In the genomic region with DNA sequence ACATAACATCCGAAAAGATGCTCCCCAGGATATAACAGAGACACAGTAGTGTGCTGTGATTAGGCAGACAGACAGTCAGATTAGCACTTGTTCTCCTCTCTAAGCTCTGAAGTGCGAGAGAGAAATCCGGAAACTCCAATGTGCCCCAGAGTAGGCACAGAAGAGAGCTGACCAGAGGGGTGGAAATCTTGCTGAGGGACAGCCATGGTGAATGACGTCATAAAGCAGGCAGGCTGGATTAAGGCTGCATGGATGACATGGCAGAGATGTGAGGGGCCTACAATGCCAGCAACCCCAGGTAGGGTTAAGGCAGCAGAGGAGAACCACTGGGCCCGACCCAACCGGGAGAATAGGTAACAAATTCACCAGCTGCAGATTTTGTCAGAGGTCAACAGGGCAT, we compare ENCODE assay signal across 25 cellular contexts. TPM values are rescaled to one million over a fixed set of nuclear protein-coding genes. Genes with fewer than 3 reads are reported as not detected.
A peak's percentile ranks its signal among the peaks of the same experiment; 100 is the strongest.
DNase-seq lines count a peak whose midpoint lies in the region; ATAC-seq, FAIRE-seq and TF ChIP-seq lines count a peak whose summit lies in the region.
"Had no signal": no experiment of that assay in that cellular context is flagged by ENCODE, and none has a peak within 500 bp of the region (broad histone marks: within the 10 kb centered on the region; RNA-seq: fewer than 3 reads in every experiment).

No MANE protein-coding gene starts in this region.

- no peak overlapping the region for H2AFZ ChIP-seq in HepG2 (ENCODE audit: low read length)
- H2AFZ ChIP-seq in Karpas-422 (ENCODE audit: low read length): no peak overlapping the region; the same call in 1 of the 2 replicates
- H2AFZ ChIP-seq: GM23248 had no signal

- no TSS peak for BruUV-seq in HepG2 (replicated peaks; lab: Mats Ljungman, UMichigan)

- TF ChIP-seq CTCF in HepG2 (CRISPR knock-in tag; IDR thresholded peaks at IDR 0.05) (no peak), right lobe of liver (IDR thresholded peaks at IDR 0.05) (no peak), mesothelial cell of epicardium (IDR thresholded peaks at IDR 0.05; ENCODE audit: unreplicated experiment) (no peak), nephron progenitor cell (IDR thresholded peaks at IDR 0.05) (no peak), brain microvascular endothelial cell (IDR thresholded peaks at IDR 0.05; ENCODE audit: low read depth, low read length, missing control alignments) (no peak)

- H3K9me3 ChIP-seq in HepG2 (ENCODE audit: low read length) (peaks cover 6% of the 10 kb centered on the region; the same call in 1 of the 2 replicates), right lobe of liver (no peaks in the 10 kb centered on the region), Karpas-422 (ENCODE audit: low read length) (peaks cover 6% of the 10 kb centered on the region; the same call in 1 of the 2 replicates)

- H3K9me2 ChIP-seq in Karpas-422 (replicated peaks; ENCODE audit: insufficient read depth, low read length): no peaks in the 10 kb centered on the region

- H3K36me3 Mint-ChIP-seq in mesothelial cell of epicardium (peaks cover 8% of the 10 kb centered on the region), nephron progenitor cell (ENCODE audit: low read depth) (peaks cover 6% of the 10 kb centered on the region)

- DNase-seq in HepG2 (ENCODE audit: low spot score) (no peak), right lobe of liver (no peak), Karpas-422 (no peak), mesothelial cell of epicardium (ENCODE audit: low spot score in 2 of 2, unreplicated experiment in 2 of 2) (no peak), NCI-H1105 (lab: John Stamatoyannopoulos, UW) (no peak), nephron progenitor cell (no peak), brain microvascular endothelial cell (no peak)
- DNase-seq: 8988T; CD4-positive, alpha-beta T cell; DMS79 treated with DMSO at 0.1 percent for 48 hours; EL; GM23248; H7; HFFc6; IMR-90; KBM-7 had no signal

- POLR2A ChIA-PET in HepG2 (lab: Yijun Ruan, JAX): no interaction called here

- intact Hi-C loops in HepG2 (cut with micrococcal nuclease; ENCODE audit: unreplicated experiment): no loop called here
- intact Hi-C loops in right lobe of liver (cut with DNase I): no loop called here

- H3K27me3 Mint-ChIP-seq in mesothelial cell of epicardium (ENCODE audit: low read depth) (no peaks in the 10 kb centered on the region), nephron progenitor cell (ENCODE audit: low read depth, poor library complexity) (peaks cover 3% of the 10 kb centered on the region)

- H4K20me1 ChIP-seq in HepG2 (ENCODE audit: insufficient read depth, low read length) (no peaks in the 10 kb centered on the region), Karpas-422 (ENCODE audit: insufficient read depth, low read depth, low read length) (no peaks in the 10 kb centered on the region)

- TF ChIP-seq POLR2A in HepG2 (IDR thresholded peaks at IDR 0.05; ENCODE audit: insufficient read depth in 1 of 2, low read depth in 2 of 2, low read length in 2 of 2) (no peak), right lobe of liver (IDR thresholded peaks at IDR 0.05) (no peak)

- H3K4me2 ChIP-seq in HepG2 (ENCODE audit: low read depth, low read length) (no peak overlapping the region), Karpas-422 (ENCODE audit: low read depth, low read length, poor library complexity, severe bottlenecking) (no peak overlapping the region)

- H3K36me3 ChIP-seq in HepG2 (replicated peaks in 1 of 2; ENCODE audit: control insufficient read depth in 1 of 2, insufficient read depth in 2 of 2, low read length in 2 of 2): no peaks in the 10 kb centered on the region
- no peaks in the 10 kb centered on the region for H3K36me3 ChIP-seq in right lobe of liver
- 0 out of 2 replicates have a peak, but pooled peaks cover 4% of the 10 kb centered on the region for H3K36me3 ChIP-seq in Karpas-422 (ENCODE audit: insufficient read depth, low read length)
- H3K36me3 ChIP-seq in brain microvascular endothelial cell (replicated peaks): no peaks in the 10 kb centered on the region

- H3K27ac ChIP-seq in HepG2 (ENCODE audit: extremely low read length, insufficient read depth, low read length) (no peak overlapping the region), right lobe of liver (no peak overlapping the region), Karpas-422 (ENCODE audit: low read length) (peak overlapping the region; percentile 76), brain microvascular endothelial cell (no peak overlapping the region)
- H3K27ac ChIP-seq: C4-2B, GM23248, HL-60 had no signal

- H3K79me2 ChIP-seq in HepG2 (ENCODE audit: insufficient read depth, low read length): no peaks in the 10 kb centered on the region
- no peaks in the 10 kb centered on the region for H3K79me2 ChIP-seq in Karpas-422 (ENCODE audit: low read length)

- no peak for TF ChIP-seq RAD21 in HepG2 (CRISPR knock-in tag; IDR thresholded peaks at IDR 0.05)

- H3K4me1 ChIP-seq in HepG2 (ENCODE audit: insufficient read depth, low read length) (peaks cover 12% of the 10 kb centered on the region), right lobe of liver (no peaks in the 10 kb centered on the region), Karpas-422 (ENCODE audit: low read length) (peaks cover 50% of the 10 kb centered on the region)

- H3K4me3 Mint-ChIP-seq in mesothelial cell of epicardium (no peak overlapping the region), nephron progenitor cell (no peak overlapping the region)
- H3K4me3 Mint-ChIP-seq: CD4-positive, alpha-beta T cell; HFFc6 had no signal

- WGBS in HepG2 (ENCODE audit: low lambda C conversion rate): 70% methylated on average over 6 of the region's 6 CpGs
- WGBS in right lobe of liver (ENCODE audit: insufficient coverage, low coverage, low lambda C conversion rate, missing lambda C conversion rate): 61% methylated on average over 4 of the region's 6 CpGs

- CTCF ChIA-PET in HepG2 (lab: Yijun Ruan, JAX; ENCODE audit: low intra/inter-chr PET ratio, low total read pairs): no interaction called here

- H3K9ac ChIP-seq in HepG2 (ENCODE audit: insufficient read depth, low read depth, low read length) (no peak overlapping the region), Karpas-422 (ENCODE audit: low read length) (no peak overlapping the region)
- H3K9ac ChIP-seq: GM23248 had no signal

- no peak for FAIRE-seq in HepG2 (lab: Jason Lieb, UNC)
- FAIRE-seq: GM12891, GM19239 had no signal

- H3K4me1 Mint-ChIP-seq in mesothelial cell of epicardium (peaks cover 29% of the 10 kb centered on the region), nephron progenitor cell (peaks cover 12% of the 10 kb centered on the region)

- H3K4me3 ChIP-seq in HepG2 (replicated peaks in 1 of 3; ENCODE audit: insufficient read depth in 1 of 3, low read depth in 2 of 3, low read length in 3 of 3) (no peak overlapping the region), right lobe of liver (no peak overlapping the region), Karpas-422 (ENCODE audit: low read length) (no peak overlapping the region), brain microvascular endothelial cell (ENCODE audit: low read depth, low read length) (no peak overlapping the region)
- H3K4me3 ChIP-seq: GM23248 had no signal

- ATAC-seq in HepG2 (no peak), right lobe of liver (no peak)
- ATAC-seq: HCT116 had no signal

- H3K27ac Mint-ChIP-seq in mesothelial cell of epicardium: peak overlapping the region; percentile 4
- no peak overlapping the region for H3K27ac Mint-ChIP-seq in nephron progenitor cell
- H3K27ac Mint-ChIP-seq: CD4-positive, alpha-beta T cell; HFFc6 had no signal

- in situ Hi-C loops in HepG2 (cut with HindIII; ENCODE audit: extremely low pct_ligation_motif_present, low pct_unique_long_range_greater_than_20kb) (no loop called here), brain microvascular endothelial cell (cut with HindIII; ENCODE audit: low pct_ligation_motif_present, low sequenced_read_pairs) (no loop called here)

- H3K27me3 ChIP-seq in HepG2 (ENCODE audit: control insufficient read depth in 1 of 2, insufficient read depth in 2 of 2, low read length in 2 of 2) (no peaks in the 10 kb centered on the region), right lobe of liver (no peaks in the 10 kb centered on the region), Karpas-422 (ENCODE audit: low read length) (no peaks in the 10 kb centered on the region), brain microvascular endothelial cell (replicated peaks) (no peaks in the 10 kb centered on the region)

- H3K9me3 Mint-ChIP-seq in mesothelial cell of epicardium: peaks cover 22% of the 10 kb centered on the region
- H3K9me3 Mint-ChIP-seq in nephron progenitor cell: peaks cover 29% of the 10 kb centered on the region
- H3K9me3 Mint-ChIP-seq: CD4-positive, alpha-beta T cell had no signal

- TF ChIP-seq EP300 in HepG2 (IDR thresholded peaks at IDR 0.05; ENCODE audit: low read depth in 2 of 2, low read length in 2 of 2) (no peak), HepG2 (CRISPR knock-in tag; IDR thresholded peaks at IDR 0.05; ENCODE audit: borderline replicate concordance) (no peak)

TF ChIP-seq in HepG2, 621 proteins besides CTCF, POLR2A, EP300 and RAD21 (continues in another document):
- peak; percentile 54 for TF ChIP-seq ATF7 (IDR thresholded peaks at IDR 0.05)
- TF ChIP-seq ATF7 (CRISPR knock-in tag; IDR thresholded peaks at IDR 0.05): no peak

RNA-seq across cellular contexts. Expression of gene MEPE, which starts 53.3 kb away (rescaled TPM):
- total RNA-seq in HepG2 (2016; rRNA removed; fragmentation: Illumina TruSeq; extraction: Trizol) (not detected in 2 replicates), right lobe of liver (not detected), mesothelial cell of epicardium (not detected in 3 replicates)
- total RNA-seq in HepG2 (2016; cell fraction: cytosol; rRNA removed; fragmentation: Illumina TruSeq; extraction: Trizol; ENCODE audit: low read depth): not detected in 2 replicates
- total RNA-seq in HepG2 (2016; cell fraction: insoluble cytoplasmic fraction; rRNA removed; fragmentation: Illumina TruSeq; extraction: Trizol): not detected in 2 replicates
- not detected in 2 replicates for total RNA-seq in HepG2 (2016; cell fraction: membrane; rRNA removed; fragmentation: Illumina TruSeq; extraction: Trizol)
- total RNA-seq in HepG2 (2016; cell fraction: nucleus; rRNA removed; fragmentation: Illumina TruSeq; extraction: Trizol): not detected in 2 replicates
- 0.04 TPM in 1 of 2 replicates, not detected in the other for polyA plus RNA-seq in HepG2 (2011; rRNA removed)
- not detected in 2 replicates for polyA plus RNA-seq in HepG2 (2011; cell fraction: cytosol; rRNA removed)
- polyA plus RNA-seq in HepG2 (2011; cell fraction: nucleus; rRNA removed): not detected in 2 replicates
- polyA plus RNA-seq in HepG2 (2012): not detected in 2 replicates
- not detected in 2 replicates for polyA plus RNA-seq in HepG2 (2016; cell fraction: cytosol; fragmentation: Illumina TruSeq; extraction: Trizol; ENCODE audit: low read depth)
- not detected in 2 replicates for polyA plus RNA-seq in HepG2 (2016; cell fraction: insoluble cytoplasmic fraction; fragmentation: Illumina TruSeq; extraction: Trizol; ENCODE audit: low read depth)
- not detected in 2 replicates for polyA plus RNA-seq in HepG2 (2016; cell fraction: membrane; fragmentation: Illumina TruSeq; extraction: Trizol; ENCODE audit: low read depth)
- polyA plus RNA-seq in HepG2 (2016; cell fraction: nucleus; fragmentation: Illumina TruSeq; extraction: Trizol; ENCODE audit: insufficient read depth, low read depth): not detected in 2 replicates
- 0.14 TPM in 1 of 2 replicates, not detected in the other for polyA minus RNA-seq in HepG2 (2011; rRNA and poly(A)+ RNA removed; ENCODE audit: low replicate concordance)
- polyA minus RNA-seq in HepG2 (2011; cell fraction: cytosol; rRNA and poly(A)+ RNA removed): not detected in 2 replicates
- not detected in 2 replicates for polyA minus RNA-seq in HepG2 (2011; cell fraction: nucleus; rRNA and poly(A)+ RNA removed)
- total RNA-seq in Karpas-422 (2014; rRNA removed; shearing (Covaris generic); ENCODE audit: low replicate concordance): not detected in 2 replicates
- total RNA-seq: A673; CD4-positive, alpha-beta T cell; G401; GM23248; H7; HFFc6; HT1080; IMR-90 had no signal
- polyA plus RNA-seq: AG04450, GM23248, IMR-90 had no signal
